Comparison of ENCODE assay signal across 1 cellular context in the genomic region with DNA sequence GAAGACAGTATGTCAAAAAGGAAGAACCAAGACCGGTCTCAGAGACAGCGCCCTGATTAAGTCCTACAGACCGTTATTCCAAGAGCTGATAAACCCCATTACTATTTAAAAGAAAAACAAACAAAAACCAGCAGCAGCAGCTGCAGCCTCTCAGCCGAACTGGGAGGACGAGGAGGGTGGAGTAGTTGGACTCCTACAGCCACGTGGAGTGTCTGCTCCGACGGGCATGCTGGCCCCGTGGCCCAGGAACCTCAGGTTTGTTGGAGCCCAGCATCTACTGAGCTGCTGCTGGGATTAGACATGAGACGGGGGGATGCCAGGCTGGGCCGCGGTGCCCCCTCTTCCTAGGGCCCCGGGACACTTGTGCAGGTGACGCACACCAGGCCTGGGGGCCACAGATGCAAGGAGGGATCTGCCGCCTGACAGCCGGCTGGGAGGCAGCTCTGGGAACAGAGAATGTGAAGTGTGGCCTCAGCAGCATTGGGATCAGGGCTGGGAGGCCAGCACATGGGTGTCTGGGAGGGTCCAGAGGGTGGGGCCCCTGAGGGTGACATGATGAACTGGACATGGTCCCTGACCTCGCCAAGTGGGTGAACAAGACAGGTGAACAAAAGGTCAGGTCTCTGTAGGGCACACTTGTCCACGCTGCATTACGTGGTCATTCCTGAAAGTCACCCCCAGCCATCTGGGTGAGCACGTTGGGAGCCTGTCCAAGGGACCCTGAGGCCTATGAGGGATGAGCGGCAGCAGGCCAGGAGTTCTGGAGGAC.
TF ChIP-seq lines count a peak whose summit lies in the region.

No MANE protein-coding gene starts in this region.

TF ChIP-seq in HepG2, 621 proteins besides CTCF, POLR2A, EP300 and RAD21 (continued from another document and continues in another):
- TF ChIP-seq, protein P1, sequence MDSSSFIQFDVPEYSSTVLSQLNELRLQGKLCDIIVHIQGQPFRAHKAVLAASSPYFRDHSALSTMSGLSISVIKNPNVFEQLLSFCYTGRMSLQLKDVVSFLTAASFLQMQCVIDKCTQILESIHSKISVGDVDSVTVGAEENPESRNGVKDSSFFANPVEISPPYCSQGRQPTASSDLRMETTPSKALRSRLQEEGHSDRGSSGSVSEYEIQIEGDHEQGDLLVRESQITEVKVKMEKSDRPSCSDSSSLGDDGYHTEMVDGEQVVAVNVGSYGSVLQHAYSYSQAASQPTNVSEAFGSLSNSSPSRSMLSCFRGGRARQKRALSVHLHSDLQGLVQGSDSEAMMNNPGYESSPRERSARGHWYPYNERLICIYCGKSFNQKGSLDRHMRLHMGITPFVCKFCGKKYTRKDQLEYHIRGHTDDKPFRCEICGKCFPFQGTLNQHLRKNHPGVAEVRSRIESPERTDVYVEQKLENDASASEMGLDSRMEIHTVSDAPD (CRISPR knock-in tag; IDR thresholded peaks at IDR 0.05), result no peak
- TF ChIP-seq ZNF547 (CRISPR knock-in tag; IDR thresholded peaks at IDR 0.05) (peak; percentile 43; the same call in 1 of the 2 replicates), MTF2 (CRISPR knock-in tag; IDR thresholded peaks at IDR 0.05; ENCODE audit: borderline replicate concordance) (no peak), SKI (IDR thresholded peaks at IDR 0.05; ENCODE audit: partially characterized antibody) (no peak), ZNF841 (CRISPR knock-in tag; IDR thresholded peaks at IDR 0.05; ENCODE audit: borderline replicate concordance) (no peak), ZNF660 (CRISPR knock-in tag; IDR thresholded peaks at IDR 0.05; ENCODE audit: borderline replicate concordance, low read depth) (no peak), ZNF605 (CRISPR knock-in tag; IDR thresholded peaks at IDR 0.05) (no peak), HIVEP1 (CRISPR knock-in tag; IDR thresholded peaks at IDR 0.05) (no peak), CHD2 (IDR thresholded peaks at IDR 0.05; ENCODE audit: low read depth, low read length) (0 out of 2 replicates have a peak, but pooled peaks have one; percentile 33), ATRX (CRISPR knock-in tag; IDR thresholded peaks at IDR 0.05; ENCODE audit: borderline replicate concordance) (no peak), NONO (IDR thresholded peaks at IDR 0.05) (no peak), NONO (CRISPR knock-in tag; conservative IDR thresholded peaks at IDR 0.05) (no peak), NR2F6 (IDR thresholded peaks at IDR 0.05) (no peak), NR2F6 (CRISPR knock-in tag; IDR thresholded peaks at IDR 0.05) (no peak; the same call in 1 of the 2 replicates), PHB2 (IDR thresholded peaks at IDR 0.05; ENCODE audit: partially characterized antibody) (no peak), ZNF34 (CRISPR knock-in tag; IDR thresholded peaks at IDR 0.05; ENCODE audit: borderline replicate concordance) (no peak), NFIC (IDR thresholded peaks at IDR 0.05; ENCODE audit: low read length) (no peak), MAF1 (CRISPR knock-in tag; IDR thresholded peaks at IDR 0.05; ENCODE audit: borderline replicate concordance) (no peak), PPARG (CRISPR knock-in tag; conservative IDR thresholded peaks at IDR 0.05) (no peak), HCFC1 (IDR thresholded peaks at IDR 0.05; ENCODE audit: low read depth, low read length) (no peak), ZNF839 (CRISPR knock-in tag; IDR thresholded peaks at IDR 0.05; ENCODE audit: borderline replicate concordance) (no peak), KAT8 (CRISPR knock-in tag; IDR thresholded peaks at IDR 0.05) (no peak), FOXC1 (CRISPR knock-in tag; IDR thresholded peaks at IDR 0.05; ENCODE audit: borderline replicate concordance) (no peak), ZNF781 (CRISPR knock-in tag; IDR thresholded peaks at IDR 0.05; ENCODE audit: borderline replicate concordance, not compliant biosample characterization) (no peak), ZNF747 (CRISPR knock-in tag; IDR thresholded peaks at IDR 0.05; ENCODE audit: borderline replicate concordance) (no peak), ZNF674 (CRISPR knock-in tag; IDR thresholded peaks at IDR 0.05; ENCODE audit: low read depth) (no peak)
- TF ChIP-seq, protein P2, sequence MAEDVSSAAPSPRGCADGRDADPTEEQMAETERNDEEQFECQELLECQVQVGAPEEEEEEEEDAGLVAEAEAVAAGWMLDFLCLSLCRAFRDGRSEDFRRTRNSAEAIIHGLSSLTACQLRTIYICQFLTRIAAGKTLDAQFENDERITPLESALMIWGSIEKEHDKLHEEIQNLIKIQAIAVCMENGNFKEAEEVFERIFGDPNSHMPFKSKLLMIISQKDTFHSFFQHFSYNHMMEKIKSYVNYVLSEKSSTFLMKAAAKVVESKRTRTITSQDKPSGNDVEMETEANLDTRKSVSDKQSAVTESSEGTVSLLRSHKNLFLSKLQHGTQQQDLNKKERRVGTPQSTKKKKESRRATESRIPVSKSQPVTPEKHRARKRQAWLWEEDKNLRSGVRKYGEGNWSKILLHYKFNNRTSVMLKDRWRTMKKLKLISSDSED (CRISPR knock-in tag; IDR thresholded peaks at IDR 0.05), result 0 out of 2 replicates have a peak, but pooled peaks have one; percentile 77
- TF ChIP-seq, protein P3, sequence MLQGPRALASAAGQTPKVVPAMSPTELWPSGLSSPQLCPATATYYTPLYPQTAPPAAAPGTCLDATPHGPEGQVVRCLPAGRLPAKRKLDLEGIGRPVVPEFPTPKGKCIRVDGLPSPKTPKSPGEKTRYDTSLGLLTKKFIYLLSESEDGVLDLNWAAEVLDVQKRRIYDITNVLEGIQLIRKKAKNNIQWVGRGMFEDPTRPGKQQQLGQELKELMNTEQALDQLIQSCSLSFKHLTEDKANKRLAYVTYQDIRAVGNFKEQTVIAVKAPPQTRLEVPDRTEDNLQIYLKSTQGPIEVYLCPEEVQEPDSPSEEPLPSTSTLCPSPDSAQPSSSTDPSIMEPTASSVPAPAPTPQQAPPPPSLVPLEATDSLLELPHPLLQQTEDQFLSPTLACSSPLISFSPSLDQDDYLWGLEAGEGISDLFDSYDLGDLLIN (CRISPR knock-in tag; IDR thresholded peaks at IDR 0.05; ENCODE audit: borderline replicate concordance), result no peak
- TF ChIP-seq, protein P4, sequence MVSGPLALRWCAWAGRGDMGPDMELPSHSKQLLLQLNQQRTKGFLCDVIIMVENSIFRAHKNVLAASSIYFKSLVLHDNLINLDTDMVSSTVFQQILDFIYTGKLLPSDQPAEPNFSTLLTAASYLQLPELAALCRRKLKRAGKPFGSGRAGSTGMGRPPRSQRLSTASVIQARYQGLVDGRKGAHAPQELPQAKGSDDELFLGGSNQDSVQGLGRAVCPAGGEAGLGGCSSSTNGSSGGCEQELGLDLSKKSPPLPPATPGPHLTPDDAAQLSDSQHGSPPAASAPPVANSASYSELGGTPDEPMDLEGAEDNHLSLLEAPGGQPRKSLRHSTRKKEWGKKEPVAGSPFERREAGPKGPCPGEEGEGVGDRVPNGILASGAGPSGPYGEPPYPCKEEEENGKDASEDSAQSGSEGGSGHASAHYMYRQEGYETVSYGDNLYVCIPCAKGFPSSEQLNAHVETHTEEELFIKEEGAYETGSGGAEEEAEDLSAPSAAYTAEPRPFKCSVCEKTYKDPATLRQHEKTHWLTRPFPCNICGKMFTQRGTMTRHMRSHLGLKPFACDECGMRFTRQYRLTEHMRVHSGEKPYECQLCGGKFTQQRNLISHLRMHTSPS (CRISPR knock-in tag; IDR thresholded peaks at IDR 0.05; ENCODE audit: low read depth), result no peak
- TF ChIP-seq, protein P5, sequence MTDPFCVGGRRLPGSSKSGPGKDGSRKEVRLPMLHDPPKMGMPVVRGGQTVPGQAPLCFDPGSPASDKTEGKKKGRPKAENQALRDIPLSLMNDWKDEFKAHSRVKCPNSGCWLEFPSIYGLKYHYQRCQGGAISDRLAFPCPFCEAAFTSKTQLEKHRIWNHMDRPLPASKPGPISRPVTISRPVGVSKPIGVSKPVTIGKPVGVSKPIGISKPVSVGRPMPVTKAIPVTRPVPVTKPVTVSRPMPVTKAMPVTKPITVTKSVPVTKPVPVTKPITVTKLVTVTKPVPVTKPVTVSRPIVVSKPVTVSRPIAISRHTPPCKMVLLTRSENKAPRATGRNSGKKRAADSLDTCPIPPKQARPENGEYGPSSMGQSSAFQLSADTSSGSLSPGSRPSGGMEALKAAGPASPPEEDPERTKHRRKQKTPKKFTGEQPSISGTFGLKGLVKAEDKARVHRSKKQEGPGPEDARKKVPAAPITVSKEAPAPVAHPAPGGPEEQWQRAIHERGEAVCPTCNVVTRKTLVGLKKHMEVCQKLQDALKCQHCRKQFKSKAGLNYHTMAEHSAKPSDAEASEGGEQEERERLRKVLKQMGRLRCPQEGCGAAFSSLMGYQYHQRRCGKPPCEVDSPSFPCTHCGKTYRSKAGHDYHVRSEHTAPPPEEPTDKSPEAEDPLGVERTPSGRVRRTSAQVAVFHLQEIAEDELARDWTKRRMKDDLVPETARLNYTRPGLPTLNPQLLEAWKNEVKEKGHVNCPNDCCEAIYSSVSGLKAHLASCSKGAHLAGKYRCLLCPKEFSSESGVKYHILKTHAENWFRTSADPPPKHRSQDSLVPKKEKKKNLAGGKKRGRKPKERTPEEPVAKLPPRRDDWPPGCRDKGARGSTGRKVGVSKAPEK (CRISPR knock-in tag; IDR thresholded peaks at IDR 0.05; ENCODE audit: borderline replicate concordance), result no peak
- TF ChIP-seq, protein P6, sequence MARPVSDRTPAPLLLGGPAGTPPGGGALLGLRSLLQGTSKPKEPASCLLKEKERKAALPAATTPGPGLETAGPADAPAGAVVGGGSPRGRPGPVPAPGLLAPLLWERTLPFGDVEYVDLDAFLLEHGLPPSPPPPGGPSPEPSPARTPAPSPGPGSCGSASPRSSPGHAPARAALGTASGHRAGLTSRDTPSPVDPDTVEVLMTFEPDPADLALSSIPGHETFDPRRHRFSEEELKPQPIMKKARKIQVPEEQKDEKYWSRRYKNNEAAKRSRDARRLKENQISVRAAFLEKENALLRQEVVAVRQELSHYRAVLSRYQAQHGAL (CRISPR knock-in tag; IDR thresholded peaks at IDR 0.05; ENCODE audit: not compliant biosample characterization), result no peak
- TF ChIP-seq, protein P7, sequence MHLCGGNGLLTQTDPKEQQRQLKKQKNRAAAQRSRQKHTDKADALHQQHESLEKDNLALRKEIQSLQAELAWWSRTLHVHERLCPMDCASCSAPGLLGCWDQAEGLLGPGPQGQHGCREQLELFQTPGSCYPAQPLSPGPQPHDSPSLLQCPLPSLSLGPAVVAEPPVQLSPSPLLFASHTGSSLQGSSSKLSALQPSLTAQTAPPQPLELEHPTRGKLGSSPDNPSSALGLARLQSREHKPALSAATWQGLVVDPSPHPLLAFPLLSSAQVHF (CRISPR knock-in tag; IDR thresholded peaks at IDR 0.05), result no peak
- TF ChIP-seq, protein P8, sequence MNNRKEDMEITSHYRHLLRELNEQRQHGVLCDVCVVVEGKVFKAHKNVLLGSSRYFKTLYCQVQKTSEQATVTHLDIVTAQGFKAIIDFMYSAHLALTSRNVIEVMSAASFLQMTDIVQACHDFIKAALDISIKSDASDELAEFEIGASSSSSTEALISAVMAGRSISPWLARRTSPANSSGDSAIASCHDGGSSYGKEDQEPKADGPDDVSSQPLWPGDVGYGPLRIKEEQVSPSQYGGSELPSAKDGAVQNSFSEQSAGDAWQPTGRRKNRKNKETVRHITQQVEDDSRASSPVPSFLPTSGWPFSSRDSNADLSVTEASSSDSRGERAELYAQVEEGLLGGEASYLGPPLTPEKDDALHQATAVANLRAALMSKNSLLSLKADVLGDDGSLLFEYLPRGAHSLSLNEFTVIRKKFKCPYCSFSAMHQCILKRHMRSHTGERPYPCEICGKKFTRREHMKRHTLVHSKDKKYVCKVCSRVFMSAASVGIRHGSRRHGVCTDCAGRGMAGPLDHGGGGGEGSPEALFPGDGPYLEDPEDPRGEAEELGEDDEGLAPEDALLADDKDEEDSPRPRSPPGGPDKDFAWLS (CRISPR knock-in tag; IDR thresholded peaks at IDR 0.05; ENCODE audit: borderline replicate concordance), result no peak
- TF ChIP-seq, protein P9, sequence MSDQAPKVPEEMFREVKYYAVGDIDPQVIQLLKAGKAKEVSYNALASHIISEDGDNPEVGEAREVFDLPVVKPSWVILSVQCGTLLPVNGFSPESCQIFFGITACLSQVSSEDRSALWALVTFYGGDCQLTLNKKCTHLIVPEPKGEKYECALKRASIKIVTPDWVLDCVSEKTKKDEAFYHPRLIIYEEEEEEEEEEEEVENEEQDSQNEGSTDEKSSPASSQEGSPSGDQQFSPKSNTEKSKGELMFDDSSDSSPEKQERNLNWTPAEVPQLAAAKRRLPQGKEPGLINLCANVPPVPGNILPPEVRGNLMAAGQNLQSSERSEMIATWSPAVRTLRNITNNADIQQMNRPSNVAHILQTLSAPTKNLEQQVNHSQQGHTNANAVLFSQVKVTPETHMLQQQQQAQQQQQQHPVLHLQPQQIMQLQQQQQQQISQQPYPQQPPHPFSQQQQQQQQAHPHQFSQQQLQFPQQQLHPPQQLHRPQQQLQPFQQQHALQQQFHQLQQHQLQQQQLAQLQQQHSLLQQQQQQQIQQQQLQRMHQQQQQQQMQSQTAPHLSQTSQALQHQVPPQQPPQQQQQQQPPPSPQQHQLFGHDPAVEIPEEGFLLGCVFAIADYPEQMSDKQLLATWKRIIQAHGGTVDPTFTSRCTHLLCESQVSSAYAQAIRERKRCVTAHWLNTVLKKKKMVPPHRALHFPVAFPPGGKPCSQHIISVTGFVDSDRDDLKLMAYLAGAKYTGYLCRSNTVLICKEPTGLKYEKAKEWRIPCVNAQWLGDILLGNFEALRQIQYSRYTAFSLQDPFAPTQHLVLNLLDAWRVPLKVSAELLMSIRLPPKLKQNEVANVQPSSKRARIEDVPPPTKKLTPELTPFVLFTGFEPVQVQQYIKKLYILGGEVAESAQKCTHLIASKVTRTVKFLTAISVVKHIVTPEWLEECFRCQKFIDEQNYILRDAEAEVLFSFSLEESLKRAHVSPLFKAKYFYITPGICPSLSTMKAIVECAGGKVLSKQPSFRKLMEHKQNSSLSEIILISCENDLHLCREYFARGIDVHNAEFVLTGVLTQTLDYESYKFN (CRISPR knock-in tag; conservative IDR thresholded peaks at IDR 0.05), result 0 out of 2 replicates have a peak, but pooled peaks have one; percentile 20
- TF ChIP-seq, protein P10, sequence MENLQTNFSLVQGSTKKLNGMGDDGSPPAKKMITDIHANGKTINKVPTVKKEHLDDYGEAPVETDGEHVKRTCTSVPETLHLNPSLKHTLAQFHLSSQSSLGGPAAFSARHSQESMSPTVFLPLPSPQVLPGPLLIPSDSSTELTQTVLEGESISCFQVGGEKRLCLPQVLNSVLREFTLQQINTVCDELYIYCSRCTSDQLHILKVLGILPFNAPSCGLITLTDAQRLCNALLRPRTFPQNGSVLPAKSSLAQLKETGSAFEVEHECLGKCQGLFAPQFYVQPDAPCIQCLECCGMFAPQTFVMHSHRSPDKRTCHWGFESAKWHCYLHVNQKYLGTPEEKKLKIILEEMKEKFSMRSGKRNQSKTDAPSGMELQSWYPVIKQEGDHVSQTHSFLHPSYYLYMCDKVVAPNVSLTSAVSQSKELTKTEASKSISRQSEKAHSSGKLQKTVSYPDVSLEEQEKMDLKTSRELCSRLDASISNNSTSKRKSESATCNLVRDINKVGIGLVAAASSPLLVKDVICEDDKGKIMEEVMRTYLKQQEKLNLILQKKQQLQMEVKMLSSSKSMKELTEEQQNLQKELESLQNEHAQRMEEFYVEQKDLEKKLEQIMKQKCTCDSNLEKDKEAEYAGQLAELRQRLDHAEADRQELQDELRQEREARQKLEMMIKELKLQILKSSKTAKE (CRISPR knock-in tag; IDR thresholded peaks at IDR 0.05; ENCODE audit: borderline replicate concordance), result no peak
- TF ChIP-seq, protein P11, sequence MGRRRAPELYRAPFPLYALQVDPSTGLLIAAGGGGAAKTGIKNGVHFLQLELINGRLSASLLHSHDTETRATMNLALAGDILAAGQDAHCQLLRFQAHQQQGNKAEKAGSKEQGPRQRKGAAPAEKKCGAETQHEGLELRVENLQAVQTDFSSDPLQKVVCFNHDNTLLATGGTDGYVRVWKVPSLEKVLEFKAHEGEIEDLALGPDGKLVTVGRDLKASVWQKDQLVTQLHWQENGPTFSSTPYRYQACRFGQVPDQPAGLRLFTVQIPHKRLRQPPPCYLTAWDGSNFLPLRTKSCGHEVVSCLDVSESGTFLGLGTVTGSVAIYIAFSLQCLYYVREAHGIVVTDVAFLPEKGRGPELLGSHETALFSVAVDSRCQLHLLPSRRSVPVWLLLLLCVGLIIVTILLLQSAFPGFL (CRISPR knock-in tag; IDR thresholded peaks at IDR 0.05), result no peak
